ENCODE assay signal across 11 cellular contexts in genomic region chr14:73724696-73725095, GRCh38. TPM values are rescaled to one million over a fixed set of nuclear protein-coding genes. Genes with fewer than 3 reads are reported as not detected.
DNase-seq lines count a peak whose midpoint lies in the region; ATAC-seq, FAIRE-seq and TF ChIP-seq lines count a peak whose summit lies in the region.
"Had no signal": no experiment of that assay in that cellular context is flagged by ENCODE, and none has a peak within 500 bp of the region (broad histone marks: within the 10 kb centered on the region; RNA-seq: fewer than 3 reads in every experiment).

No MANE protein-coding gene starts in this region.

- H3K36me3 ChIP-seq in right atrium auricular region (peaks cover 79% of the 10 kb centered on the region), neuronal stem cell (replicated peaks in 1 of 2; ENCODE audit: control insufficient read depth in 2 of 2, insufficient read depth in 2 of 2, low read length in 2 of 2) (peaks cover 16 to 85% of the 10 kb centered on the region in 2 donors), vagina (peaks cover 0 to 75% of the 10 kb centered on the region in 2 donors)

- H3K14ac ChIP-seq in neuronal stem cell (ENCODE audit: low read length): no peak overlapping the region

- H3K4me3 ChIP-seq in right atrium auricular region: no peak overlapping the region
- no peak overlapping the region for H3K4me3 ChIP-seq in neuronal stem cell (ENCODE audit: low read length in 2 of 2)
- no peak overlapping the region for H3K4me3 ChIP-seq in vagina

- H3K27me3 ChIP-seq in right atrium auricular region: no peaks in the 10 kb centered on the region
- H3K27me3 ChIP-seq in neuronal stem cell (ENCODE audit: control insufficient read depth in 3 of 3, insufficient read depth in 3 of 3, low read depth in 1 of 3, low read length in 3 of 3): no peaks in the 10 kb centered on the region
- H3K27me3 ChIP-seq in vagina: no peaks in the 10 kb centered on the region
- H3K27me3 ChIP-seq: BE2C had no signal

- intact Hi-C loops in Right ventricle myocardium inferior (cut with DNase I) (loop anchor here (5.0 kb wide), 1 partner anchor 163 kb away; the partner anchor contains the start of gene ZNF410), vagina (cut with DNase I) (loop anchor here (5.0 kb wide), 3 partner anchors 38 to 103 kb away; a partner anchor contains a TSS)

- H2BK15ac ChIP-seq in neuronal stem cell (ENCODE audit: low read length): no peak overlapping the region

- no peak overlapping the region for H3K4ac ChIP-seq in neuronal stem cell (ENCODE audit: low read length)

- no peak overlapping the region for H2AK5ac ChIP-seq in neuronal stem cell (ENCODE audit: low read depth, low read length)

- H3K4me2 ChIP-seq in neuronal stem cell (ENCODE audit: insufficient read depth, low read length, poor library complexity, severe bottlenecking): no peak overlapping the region

- ATAC-seq in Right ventricle myocardium inferior: no peak
- ATAC-seq in HG03095 (IDR thresholded peaks at IDR 0.05; ENCODE audit: unreplicated experiment): no peak

- no peak overlapping the region for H2BK120ac ChIP-seq in neuronal stem cell (ENCODE audit: low read depth, low read length)

- H3K23ac ChIP-seq in neuronal stem cell (ENCODE audit: low read depth, low read length, poor library complexity): no peak overlapping the region

- no peak overlapping the region for H3K18ac ChIP-seq in neuronal stem cell (ENCODE audit: low read length)

- no peak overlapping the region for H3K9ac ChIP-seq in neuronal stem cell (ENCODE audit: low read depth, low read length, poor library complexity)

- FAIRE-seq in HTR-8/SVneo (lab: Jason Lieb, UNC): no peak

- H3K27ac ChIP-seq in right atrium auricular region: peak overlapping the region; percentile 64 to 81
- peak overlapping the region; percentile 3 for H3K27ac ChIP-seq in cingulate gyrus (ENCODE audit: low read depth, low read length)
- H3K27ac ChIP-seq in neuronal stem cell (replicated peaks; ENCODE audit: low read length): no peak overlapping the region
- peak overlapping the region; percentile 74 for H3K27ac ChIP-seq in vagina

- no peak overlapping the region for H4K91ac ChIP-seq in neuronal stem cell (ENCODE audit: low read depth, low read length, poor library complexity)

- H2BK5ac ChIP-seq in neuronal stem cell (ENCODE audit: low read length): no peak overlapping the region

- no peaks in the 10 kb centered on the region for H3K9me3 ChIP-seq in right atrium auricular region
- no peaks in the 10 kb centered on the region for H3K9me3 ChIP-seq in neuronal stem cell (replicated peaks in 1 of 2; ENCODE audit: control insufficient read depth in 2 of 2, insufficient read depth in 1 of 2, low read depth in 1 of 2, low read length in 2 of 2)
- H3K9me3 ChIP-seq in vagina: no peaks in the 10 kb centered on the region
- H3K9me3 ChIP-seq: BE2C had no signal

- no peak for TF ChIP-seq POLR2A in vagina (IDR thresholded peaks at IDR 0.05)

- no peak for DNase-seq in right atrium auricular region (ENCODE audit: low spot score)
- no peak for DNase-seq in Right ventricle myocardium inferior (ENCODE audit: missing footprints)
- DNase-seq in neuronal stem cell (ENCODE audit: low spot score): no peak
- no peak for DNase-seq in vagina (ENCODE audit: extremely low spot score in 2 of 2)
- no peak for DNase-seq in central memory CD4-positive, alpha-beta T cell
- no peak for DNase-seq in HTR-8/SVneo (ENCODE audit: insufficient read length, low spot score)
- DNase-seq: BE2C; immature natural killer cell; stimulated activated CD4-positive, alpha-beta T cell treated with anti-CD3 and anti-CD28 coated beads, Interleukin-4, amount 100 ng/mL, for 4 hours had no signal

- H4K8ac ChIP-seq in neuronal stem cell (ENCODE audit: low read depth, low read length): no peak overlapping the region

- no peak overlapping the region for H2BK12ac ChIP-seq in neuronal stem cell (ENCODE audit: low read length)

- H3K79me1 ChIP-seq in neuronal stem cell (ENCODE audit: low read depth, low read length): no peaks in the 10 kb centered on the region

- WGBS in neuronal stem cell (ENCODE audit: extremely low coverage in 2 of 2, insufficient read length in 2 of 2, insufficient replicate concordance in 1 of 2), 2 donors: no CpG with 5 or more reads among the region's 2 CpGs

- TF ChIP-seq CTCF in right atrium auricular region (IDR thresholded peaks at IDR 0.05) (no peak), vagina (IDR thresholded peaks at IDR 0.05) (no peak)

- H3K4me1 ChIP-seq in right atrium auricular region (peaks cover 0 to 68% of the 10 kb centered on the region in 2 donors), neuronal stem cell (ENCODE audit: control insufficient read depth in 2 of 2, insufficient read depth in 1 of 2, low read depth in 1 of 2, low read length in 2 of 2) (peaks cover 6 to 17% of the 10 kb centered on the region in 2 donors), vagina (peaks cover 62% of the 10 kb centered on the region)

- H2AFZ ChIP-seq in neuronal stem cell (ENCODE audit: low read length): peak overlapping the region; percentile 75

RNA-seq across cellular contexts. Expression of gene PNMA1, which starts 10.5 kb away (rescaled TPM):
- 10 to 100 TPM; 17.1 to 18.3 TPM for total RNA-seq in right atrium auricular region
- 14.9 TPM for total RNA-seq in Right ventricle myocardium inferior
- 48.0 TPM for polyA plus RNA-seq in neuronal stem cell (2013, experiment 1 of 2)
- polyA plus RNA-seq in neuronal stem cell (2013, experiment 2 of 2): 49.4 TPM
- 35.4 TPM for total RNA-seq in vagina
